ENCODE assay signal across 10 cellular contexts in the genomic region with DNA sequence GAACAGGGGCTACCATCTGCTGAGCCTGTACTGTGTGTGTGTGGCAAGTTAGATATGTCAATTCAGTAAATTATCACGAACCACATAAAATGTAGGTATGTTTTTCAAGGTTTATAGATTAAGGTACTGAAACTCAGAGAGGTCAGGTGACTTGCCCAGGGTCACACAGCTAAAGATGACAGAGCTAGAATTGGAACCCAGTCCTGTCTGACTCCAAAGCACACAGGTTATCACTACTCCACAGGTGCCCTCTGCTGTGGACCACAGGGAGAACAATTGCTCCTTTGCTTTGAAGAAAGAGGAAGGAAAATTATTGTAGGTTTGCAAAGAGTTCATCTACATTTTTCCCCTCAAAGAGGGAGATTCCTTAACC.
DNase-seq lines count a peak whose midpoint lies in the region; TF ChIP-seq lines count a peak whose summit lies in the region.
"Had no signal": no experiment of that assay in that cellular context is flagged by ENCODE, and none has a peak within 500 bp of the region (broad histone marks: within the 10 kb centered on the region; RNA-seq: fewer than 3 reads in every experiment).

No MANE protein-coding gene starts in this region.

- peak overlapping the region in 1 of 4 experiments; percentile 32 for H3K4me3 ChIP-seq in fibroblast of lung (replicated peaks in 1 of 4; ENCODE audit: control extremely low read depth in 1 of 4, insufficient read depth in 1 of 4, low read depth in 3 of 4, low read length in 4 of 4)
- H3K4me3 ChIP-seq: thoracic aorta had no signal

- no peak overlapping the region for H3K9ac ChIP-seq in fibroblast of lung (ENCODE audit: insufficient read depth, low read length)

- H3K79me2 ChIP-seq in fibroblast of lung (ENCODE audit: control insufficient read depth, insufficient read depth, low read length), result no peaks in the 10 kb centered on the region

- no peaks in the 10 kb centered on the region for H3K36me3 Mint-ChIP-seq in activated T-helper 1 cell treated with anti-CD3 and anti-CD28 coated beads, Interleukin-12 subunit alpha, Interleukin-12 subunit beta, Interleukin-2, Interleukin-4 antibody, amounts not matched to agents 30 ng/mL and 10 ng/mL and 1 ng/mL, durations not matched to agents 14 hours and 24 hours and 36 hours (ENCODE audit: low read depth)

- DNase-seq in M059J (ENCODE audit: low read depth), result peak; percentile 17
- DNase-seq in SW480 (ENCODE audit: low spot score), result peak; percentile 11
- no peak for DNase-seq in fibroblast of lung (ENCODE audit: low read depth in 2 of 2)
- no peak for DNase-seq in substantia nigra (lab: John Stamatoyannopoulos, UW)
- no peak for DNase-seq in ecto neural progenitor cell (ENCODE audit: low spot score)
- no peak for DNase-seq in OCI-M1 (lab: John Stamatoyannopoulos, UW)
- no peak for DNase-seq in activated T-helper 1 cell treated with anti-CD3 and anti-CD28 coated beads, Interleukin-12 subunit alpha, Interleukin-12 subunit beta, Interleukin-2, Interleukin-4 antibody, amounts not matched to agents 30 ng/mL and 10 ng/mL and 1 ng/mL, durations not matched to agents 14 hours and 24 hours and 36 hours (ENCODE audit: low spot score)
- DNase-seq in putamen (ENCODE audit: low spot score), result no peak
- DNase-seq: SIG-M5 had no signal

- H4K20me1 ChIP-seq in fibroblast of lung (ENCODE audit: control insufficient read depth, extremely low read depth, insufficient read depth, low read length), result no peaks in the 10 kb centered on the region

- peak overlapping the region; percentile 32 for H3K4me2 ChIP-seq in fibroblast of lung (ENCODE audit: extremely low read depth, insufficient read depth, low read length)

- no peaks in the 10 kb centered on the region for H3K27me3 ChIP-seq in fibroblast of lung (ENCODE audit: control insufficient read depth, insufficient read depth, low read length)

- intact Hi-C loops in activated T-helper 1 cell treated with anti-CD3 and anti-CD28 coated beads, Interleukin-12 subunit alpha, Interleukin-12 subunit beta, Interleukin-2, Interleukin-4 antibody, amounts not matched to agents 30 ng/mL and 10 ng/mL and 1 ng/mL, durations not matched to agents 14 hours and 24 hours and 36 hours (cut with micrococcal nuclease), result no loop called here

- H3K4me1 Mint-ChIP-seq in activated T-helper 1 cell treated with anti-CD3 and anti-CD28 coated beads, Interleukin-12 subunit alpha, Interleukin-12 subunit beta, Interleukin-2, Interleukin-4 antibody, amounts not matched to agents 30 ng/mL and 10 ng/mL and 1 ng/mL, durations not matched to agents 14 hours and 24 hours and 36 hours (ENCODE audit: low read depth), result no peaks in the 10 kb centered on the region

- H3K27ac Mint-ChIP-seq in activated T-helper 1 cell treated with anti-CD3 and anti-CD28 coated beads, Interleukin-12 subunit alpha, Interleukin-12 subunit beta, Interleukin-2, Interleukin-4 antibody, amounts not matched to agents 30 ng/mL and 10 ng/mL and 1 ng/mL, durations not matched to agents 14 hours and 24 hours and 36 hours, result no peak overlapping the region

- H3K4me1 ChIP-seq in fibroblast of lung (ENCODE audit: control insufficient read depth, extremely low read depth, insufficient read depth, low read length), result peaks cover 15% of the 10 kb centered on the region

- no peaks in the 10 kb centered on the region for H3K9me3 Mint-ChIP-seq in activated T-helper 1 cell treated with anti-CD3 and anti-CD28 coated beads, Interleukin-12 subunit alpha, Interleukin-12 subunit beta, Interleukin-2, Interleukin-4 antibody, amounts not matched to agents 30 ng/mL and 10 ng/mL and 1 ng/mL, durations not matched to agents 14 hours and 24 hours and 36 hours

- H3K27ac ChIP-seq in fibroblast of lung (ENCODE audit: insufficient read depth, low read length) (peak overlapping the region; percentile 49), substantia nigra (ENCODE audit: low read depth, low read length, poor library complexity, severe bottlenecking) (peak overlapping the region; percentile 81)
- H3K27ac ChIP-seq: thoracic aorta had no signal

- no peaks in the 10 kb centered on the region for H3K9me3 ChIP-seq in fibroblast of lung (ENCODE audit: control insufficient read depth, insufficient read depth, low read depth, low read length)
- H3K9me3 ChIP-seq: thoracic aorta had no signal

- peaks cover 28% of the 10 kb centered on the region for H3K27me3 Mint-ChIP-seq in activated T-helper 1 cell treated with anti-CD3 and anti-CD28 coated beads, Interleukin-12 subunit alpha, Interleukin-12 subunit beta, Interleukin-2, Interleukin-4 antibody, amounts not matched to agents 30 ng/mL and 10 ng/mL and 1 ng/mL, durations not matched to agents 14 hours and 24 hours and 36 hours (ENCODE audit: insufficient read depth)

- H3K4me3 Mint-ChIP-seq in activated T-helper 1 cell treated with anti-CD3 and anti-CD28 coated beads, Interleukin-12 subunit alpha, Interleukin-12 subunit beta, Interleukin-2, Interleukin-4 antibody, amounts not matched to agents 30 ng/mL and 10 ng/mL and 1 ng/mL, durations not matched to agents 14 hours and 24 hours and 36 hours, result no peak overlapping the region

- no peak for TF ChIP-seq CTCF in fibroblast of lung (conservative IDR thresholded peaks at IDR 0.05 in 1 of 2, IDR thresholded peaks at IDR 0.05 in 1 of 2; ENCODE audit: low read depth in 1 of 2, low read length in 2 of 2)

- peak overlapping the region; percentile 50 for H2AFZ ChIP-seq in fibroblast of lung (ENCODE audit: low read length)

- no peaks in the 10 kb centered on the region for H3K36me3 ChIP-seq in fibroblast of lung (ENCODE audit: control insufficient read depth, insufficient read depth, low read length)
- H3K36me3 ChIP-seq: thoracic aorta had no signal

Comparison
In these comparisons a context has a peak if more than half of its experiments do, and no peak if none do; other contexts are left out.
1. DNase-seq: peak in M059J (single experiment) and SW480 (single experiment); none in fibroblast of lung (0 of 2), substantia nigra (0 of 49), ecto neural progenitor cell (single experiment), OCI-M1 (single experiment), activated T-helper 1 cell treated with anti-CD3 and anti-CD28 coated beads, Interleukin-12 subunit alpha, Interleukin-12 subunit beta, Interleukin-2, Interleukin-4 antibody, amounts not matched to agents 30 ng/mL and 10 ng/mL and 1 ng/mL, durations not matched to agents 14 hours and 24 hours and 36 hours (single experiment) and putamen (single experiment).